In genomic region chr11:94740975-94741707, GRCh38 we compare ENCODE assay signal across 1 cellular context.
TF ChIP-seq lines count a peak whose summit lies in the region.

No MANE protein-coding gene starts in this region.

TF ChIP-seq in HEK293, 187 proteins besides CTCF, POLR2A, EP300 and RAD21 (continued from another document and continues in another):
- no peak for TF ChIP-seq PRDM2 (tag by site-specific recombination; IDR thresholded peaks at IDR 0.05; ENCODE audit: borderline replicate concordance)
- no peak for TF ChIP-seq ZNF571 (tag by site-specific recombination; IDR thresholded peaks at IDR 0.05)
- TF ChIP-seq ZNF600 (tag by site-specific recombination; IDR thresholded peaks at IDR 0.05), result peak; percentile 69
- no peak for TF ChIP-seq ZNF175 (tag by site-specific recombination; IDR thresholded peaks at IDR 0.05)
- TF ChIP-seq KLF10 (tag by site-specific recombination; IDR thresholded peaks at IDR 0.05), result no peak
- peak; percentile 7 for TF ChIP-seq GLIS1 (tag by site-specific recombination; IDR thresholded peaks at IDR 0.05)
- no peak for TF ChIP-seq ZNF585B (tag by site-specific recombination; IDR thresholded peaks at IDR 0.05)
- TF ChIP-seq MEIS1 (CRISPR knock-in tag; IDR thresholded peaks at IDR 0.05; ENCODE audit: borderline replicate concordance), result no peak
- no peak for TF ChIP-seq ZSCAN5A (tag by site-specific recombination; IDR thresholded peaks at IDR 0.05)
- no peak for TF ChIP-seq ZNF140 (tag by site-specific recombination; IDR thresholded peaks at IDR 0.05)
- TF ChIP-seq ZNF362 (tag by site-specific recombination; IDR thresholded peaks at IDR 0.05), result no peak
- no peak for TF ChIP-seq SALL2 (tag by site-specific recombination; IDR thresholded peaks at IDR 0.05; ENCODE audit: borderline replicate concordance)
- no peak for TF ChIP-seq ZNF843 (tag by site-specific recombination; IDR thresholded peaks at IDR 0.05)
- no peak for TF ChIP-seq AEBP2 (tag by site-specific recombination; IDR thresholded peaks at IDR 0.05; ENCODE audit: borderline replicate concordance)
- TF ChIP-seq ZNF518A (tag by site-specific recombination; conservative IDR thresholded peaks at IDR 0.05; ENCODE audit: low read depth), result no peak
- TF ChIP-seq ZNF580 (tag by site-specific recombination; IDR thresholded peaks at IDR 0.05), result no peak
- TF ChIP-seq HIC1 (tag by site-specific recombination; IDR thresholded peaks at IDR 0.05), result peak; percentile 87
- no peak for TF ChIP-seq IKZF3 (tag by site-specific recombination; IDR thresholded peaks at IDR 0.05)
- no peak for TF ChIP-seq ZNF223 (tag by site-specific recombination; IDR thresholded peaks at IDR 0.05)
- no peak for TF ChIP-seq HOXC10 (CRISPR knock-in tag; IDR thresholded peaks at IDR 0.05)
- TF ChIP-seq HOXA7 (CRISPR knock-in tag; IDR thresholded peaks at IDR 0.05; ENCODE audit: borderline replicate concordance), result no peak
- TF ChIP-seq ZFHX2 (tag by site-specific recombination; conservative IDR thresholded peaks at IDR 0.05), result peak; percentile 66
- peak; percentile 33; the same call in 1 of the 2 replicates for TF ChIP-seq KLF16 (tag by site-specific recombination; IDR thresholded peaks at IDR 0.05)
- peak; percentile 89 for TF ChIP-seq ZNF335 (tag by site-specific recombination; conservative IDR thresholded peaks at IDR 0.05)
- no peak for TF ChIP-seq ZNF19 (tag by site-specific recombination; IDR thresholded peaks at IDR 0.05; ENCODE audit: low read depth)
- TF ChIP-seq ZNF114 (tag by site-specific recombination; IDR thresholded peaks at IDR 0.05), result no peak
- no peak for TF ChIP-seq ZNF521 (tag by site-specific recombination; IDR thresholded peaks at IDR 0.05)
- TF ChIP-seq SCRT2 (tag by site-specific recombination; IDR thresholded peaks at IDR 0.05), result peak; percentile 91
- TF ChIP-seq MYNN (tag by site-specific recombination; IDR thresholded peaks at IDR 0.05; ENCODE audit: borderline replicate concordance), result no peak
- TF ChIP-seq ZNF311 (tag by site-specific recombination; IDR thresholded peaks at IDR 0.05; ENCODE audit: borderline replicate concordance), result no peak
- TF ChIP-seq ZNF10 (tag by site-specific recombination; IDR thresholded peaks at IDR 0.05), result no peak
- TF ChIP-seq KLF9 (tag by site-specific recombination; IDR thresholded peaks at IDR 0.05; ENCODE audit: low read depth), result peak; percentile 39; the same call in 1 of the 2 replicates
- 0 out of 2 replicates have a peak, but pooled peaks have one; percentile 20 for TF ChIP-seq ZNF610 (tag by site-specific recombination; IDR thresholded peaks at IDR 0.05; ENCODE audit: borderline replicate concordance)
- peak; percentile 58; the same call in 1 of the 2 replicates for TF ChIP-seq ZBTB11 (tag by site-specific recombination; conservative IDR thresholded peaks at IDR 0.05; ENCODE audit: low read depth)
- no peak for TF ChIP-seq ZNF548 (tag by site-specific recombination; IDR thresholded peaks at IDR 0.05)
- TF ChIP-seq ZSCAN23 (tag by site-specific recombination; IDR thresholded peaks at IDR 0.05), result no peak
